ENCODE assay signal across 11 cellular contexts in genomic region chr2:207993141-207993763, GRCh38. TPM values are rescaled to one million over a fixed set of nuclear protein-coding genes. Genes with fewer than 3 reads are reported as not detected.
DNase-seq lines count a peak whose midpoint lies in the region; ATAC-seq and TF ChIP-seq lines count a peak whose summit lies in the region.
"Had no signal": no experiment of that assay in that cellular context is flagged by ENCODE, and none has a peak within 500 bp of the region (broad histone marks: within the 10 kb centered on the region; RNA-seq: fewer than 3 reads in every experiment).

No MANE protein-coding gene starts in this region.

- CTCF ChIA-PET in activated naive CD4-positive, alpha-beta T cell treated with anti-CD3 and anti-CD28 coated beads for 36 hours (lab: Charles Lee) = interaction anchor here (0.6 to 0.7 kb wide), 2 partner anchors 20 to 42 kb away, joined by 3 to 7 read pairs; no protein-coding TSS in a partner anchor
- CTCF ChIA-PET in activated B cell treated with CpG ODN at 0.5 μM for 24 hours (lab: Charles Lee) = no interaction called here

- no peak for DNase-seq in activated naive CD4-positive, alpha-beta T cell treated with anti-CD3 and anti-CD28 coated beads, Interleukin-2, amount 50 U/mL, for 72 hours (ENCODE audit: low spot score in 2 of 2)
- DNase-seq in activated naive CD4-positive, alpha-beta T cell treated with anti-CD3 and anti-CD28 coated beads for 36 hours = no peak
- DNase-seq in activated B cell treated with CpG ODN at 0.5 μM for 24 hours = no peak
- DNase-seq in stimulated activated naive B cell treated with anti-CD40 and anti-IgM and Interleukin-4, amounts not matched to agents 10 μg/mL and 1 μg/mL and 100 μg/mL, for 72 hours = no peak
- DNase-seq in NCI-H2081 (lab: John Stamatoyannopoulos, UW) = no peak
- no peak for DNase-seq in SW 1271 (lab: John Stamatoyannopoulos, UW)
- DNase-seq: activated naive CD8-positive, alpha-beta T cell treated with anti-CD3 and anti-CD28 coated beads, Interleukin-2, amount 10 ng/mL, durations not matched to agents 7 days and 5 days; right cardiac atrium; stimulated activated CD8-positive, alpha-beta memory T cell treated with anti-CD3 and anti-CD28 coated beads, Interleukin-4, amount 100 ng/mL, for 48 hours had no signal

- peaks cover 18% of the 10 kb centered on the region for H3K4me1 Mint-ChIP-seq in activated naive CD4-positive, alpha-beta T cell treated with anti-CD3 and anti-CD28 coated beads for 36 hours (ENCODE audit: low read depth)
- peaks cover 18% of the 10 kb centered on the region for H3K4me1 Mint-ChIP-seq in activated B cell treated with CpG ODN at 0.5 μM for 24 hours
- H3K4me1 Mint-ChIP-seq in stimulated activated naive B cell treated with anti-CD40 and anti-IgM and Interleukin-4, amounts not matched to agents 10 μg/mL and 1 μg/mL and 100 μg/mL, for 72 hours = peaks cover 7 to 16% of the 10 kb centered on the region in 2 donors
- H3K4me1 Mint-ChIP-seq: activated naive CD8-positive, alpha-beta T cell treated with anti-CD3 and anti-CD28 coated beads, Interleukin-2, amount 10 ng/mL, durations not matched to agents 7 days and 5 days had no signal

- no peak overlapping the region for H3K4me3 Mint-ChIP-seq in activated naive CD4-positive, alpha-beta T cell treated with anti-CD3 and anti-CD28 coated beads for 36 hours
- no peak overlapping the region for H3K4me3 Mint-ChIP-seq in activated B cell treated with CpG ODN at 0.5 μM for 24 hours
- H3K4me3 Mint-ChIP-seq in stimulated activated naive B cell treated with anti-CD40 and anti-IgM and Interleukin-4, amounts not matched to agents 10 μg/mL and 1 μg/mL and 100 μg/mL, for 72 hours = no peak overlapping the region
- H3K4me3 Mint-ChIP-seq: activated naive CD8-positive, alpha-beta T cell treated with anti-CD3 and anti-CD28 coated beads, Interleukin-2, amount 10 ng/mL, durations not matched to agents 7 days and 5 days had no signal

- no peaks in the 10 kb centered on the region for H3K36me3 Mint-ChIP-seq in activated naive CD4-positive, alpha-beta T cell treated with anti-CD3 and anti-CD28 coated beads, Interleukin-2, amount 50 U/mL, for 72 hours
- no peaks in the 10 kb centered on the region for H3K36me3 Mint-ChIP-seq in activated naive CD4-positive, alpha-beta T cell treated with anti-CD3 and anti-CD28 coated beads for 36 hours (ENCODE audit: low read depth)
- H3K36me3 Mint-ChIP-seq in activated B cell treated with CpG ODN at 0.5 μM for 24 hours (ENCODE audit: low read depth) = peaks cover 5% of the 10 kb centered on the region
- H3K36me3 Mint-ChIP-seq in stimulated activated naive B cell treated with anti-CD40 and anti-IgM and Interleukin-4, amounts not matched to agents 10 μg/mL and 1 μg/mL and 100 μg/mL, for 72 hours = peaks cover 4 to 6% of the 10 kb centered on the region in 2 donors

- no peak for TF ChIP-seq CTCF in activated B cell treated with CpG ODN at 0.5 μM for 24 hours (IDR thresholded peaks at IDR 0.05)

- intact Hi-C loops in activated naive CD4-positive, alpha-beta T cell treated with anti-CD3 and anti-CD28 coated beads for 36 hours (cut with micrococcal nuclease) = no loop called here
- intact Hi-C loops in activated B cell treated with CpG ODN at 0.5 μM for 24 hours (cut with micrococcal nuclease) = loop anchor here (1.0 kb wide), 1 partner anchor 10 kb away; no protein-coding TSS in a partner anchor

- no peaks in the 10 kb centered on the region for H3K9me3 Mint-ChIP-seq in activated naive CD4-positive, alpha-beta T cell treated with anti-CD3 and anti-CD28 coated beads, Interleukin-2, amount 50 U/mL, for 72 hours
- H3K9me3 Mint-ChIP-seq in activated naive CD4-positive, alpha-beta T cell treated with anti-CD3 and anti-CD28 coated beads for 36 hours = no peaks in the 10 kb centered on the region
- H3K9me3 Mint-ChIP-seq in activated B cell treated with CpG ODN at 0.5 μM for 24 hours = no peaks in the 10 kb centered on the region
- H3K9me3 Mint-ChIP-seq in stimulated activated naive B cell treated with anti-CD40 and anti-IgM and Interleukin-4, amounts not matched to agents 10 μg/mL and 1 μg/mL and 100 μg/mL, for 72 hours = no peaks in the 10 kb centered on the region
- H3K9me3 Mint-ChIP-seq: activated naive CD8-positive, alpha-beta T cell treated with anti-CD3 and anti-CD28 coated beads, Interleukin-2, amount 10 ng/mL, durations not matched to agents 7 days and 5 days had no signal

- no peak overlapping the region for H3K27ac Mint-ChIP-seq in activated naive CD4-positive, alpha-beta T cell treated with anti-CD3 and anti-CD28 coated beads, Interleukin-2, amount 50 U/mL, for 72 hours
- H3K27ac Mint-ChIP-seq in activated naive CD4-positive, alpha-beta T cell treated with anti-CD3 and anti-CD28 coated beads for 36 hours = no peak overlapping the region
- peak overlapping the region; percentile 72 for H3K27ac Mint-ChIP-seq in activated B cell treated with CpG ODN at 0.5 μM for 24 hours
- no peak overlapping the region for H3K27ac Mint-ChIP-seq in stimulated activated naive B cell treated with anti-CD40 and anti-IgM and Interleukin-4, amounts not matched to agents 10 μg/mL and 1 μg/mL and 100 μg/mL, for 72 hours
- H3K27ac Mint-ChIP-seq: activated naive CD8-positive, alpha-beta T cell treated with anti-CD3 and anti-CD28 coated beads, Interleukin-2, amount 10 ng/mL, durations not matched to agents 7 days and 5 days had no signal

- POLR2A ChIA-PET in activated B cell treated with CpG ODN at 0.5 μM for 24 hours (lab: Charles Lee) = interaction anchor here (0.6 kb wide), 1 partner anchor 21 kb away, joined by 3 read pairs; no protein-coding TSS in a partner anchor

- peak; percentile 49 to 73 for ATAC-seq in activated naive CD4-positive, alpha-beta T cell treated with anti-CD3 and anti-CD28 coated beads, Interleukin-2, amount 50 U/mL, for 72 hours
- ATAC-seq in HG03175 (IDR thresholded peaks at IDR 0.05; ENCODE audit: unreplicated experiment) (peak; percentile 75), activated B cell treated with CpG ODN at 0.5 μM for 24 hours (ENCODE audit: low read depth) (peak; percentile 60), HG02571 (IDR thresholded peaks at IDR 0.05; ENCODE audit: unreplicated experiment) (no peak)
- peak; percentile 39 to 45 for ATAC-seq in stimulated activated naive B cell treated with anti-CD40 and anti-IgM and Interleukin-4, amounts not matched to agents 10 μg/mL and 1 μg/mL and 100 μg/mL, for 72 hours (replicated peaks)
- ATAC-seq: right cardiac atrium had no signal

- H3K27me3 Mint-ChIP-seq in activated naive CD4-positive, alpha-beta T cell treated with anti-CD3 and anti-CD28 coated beads for 36 hours (ENCODE audit: low read depth) = no peaks in the 10 kb centered on the region
- H3K27me3 Mint-ChIP-seq in activated B cell treated with CpG ODN at 0.5 μM for 24 hours = no peaks in the 10 kb centered on the region
- H3K27me3 Mint-ChIP-seq in stimulated activated naive B cell treated with anti-CD40 and anti-IgM and Interleukin-4, amounts not matched to agents 10 μg/mL and 1 μg/mL and 100 μg/mL, for 72 hours = no peaks in the 10 kb centered on the region
- H3K27me3 Mint-ChIP-seq: activated naive CD8-positive, alpha-beta T cell treated with anti-CD3 and anti-CD28 coated beads, Interleukin-2, amount 10 ng/mL, durations not matched to agents 7 days and 5 days had no signal

RNA-seq across cellular contexts. Expression of gene PLEKHM3, which starts 32.1 kb away (rescaled TPM):
- total RNA-seq in activated naive CD4-positive, alpha-beta T cell treated with anti-CD3 and anti-CD28 coated beads, Interleukin-2, amount 50 U/mL, for 72 hours = 10 to 100 TPM in 1 of 2 donors, 1 to 10 TPM in 1; 5.2 to 15.8 TPM
- 1 to 10 TPM; 6.5 to 7.0 TPM for total RNA-seq in activated naive CD4-positive, alpha-beta T cell treated with anti-CD3 and anti-CD28 coated beads for 36 hours
- 12.0 and 12.2 TPM in 2 replicates for total RNA-seq in activated B cell treated with CpG ODN at 0.5 μM for 24 hours
